In the genomic region with DNA sequence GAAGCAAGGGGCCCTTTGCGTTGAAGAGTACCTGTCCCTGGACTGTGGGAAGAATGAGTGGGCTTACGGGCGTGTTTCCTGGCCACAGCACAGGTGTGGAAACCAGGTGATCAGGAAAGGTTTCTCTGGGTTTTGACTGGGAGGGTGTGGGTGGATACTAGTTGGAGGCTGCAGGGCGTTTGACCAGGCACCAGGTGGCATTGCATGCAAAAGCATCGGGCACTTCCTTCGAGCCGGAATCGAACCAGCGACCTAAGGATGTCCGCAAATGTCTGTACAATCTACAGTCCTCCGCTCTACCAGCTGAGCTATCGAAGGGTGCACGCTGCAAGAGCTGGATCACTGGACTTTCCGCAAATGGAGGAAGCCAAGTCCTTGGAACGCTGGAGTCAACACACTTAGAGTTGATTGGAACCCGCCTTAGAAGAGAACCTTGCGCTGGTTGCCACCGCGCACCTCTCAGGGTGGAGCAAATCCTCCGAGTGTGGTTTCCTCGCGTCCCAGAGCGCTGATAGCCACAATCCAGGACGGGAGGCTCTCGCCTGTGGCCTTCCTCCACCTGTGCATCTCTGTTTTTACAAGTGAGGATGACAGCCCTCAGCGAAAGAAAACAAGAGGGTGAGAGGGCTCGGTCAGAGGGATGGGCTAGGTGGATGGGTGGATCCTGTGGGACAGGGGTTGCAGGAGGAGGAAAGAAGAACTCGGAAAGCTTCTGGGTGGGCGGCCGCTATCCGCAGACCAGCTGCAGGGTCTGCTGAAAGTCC, we compare ENCODE assay signal across 1 cellular context.
A peak's percentile ranks its signal among the peaks of the same experiment; 100 is the strongest.
TF ChIP-seq lines count a peak whose summit lies in the region.

No MANE protein-coding gene starts in this region.

TF ChIP-seq in HEK293, 187 proteins besides CTCF, POLR2A, EP300 and RAD21 (continued from another document):
- TF ChIP-seq ZBTB8A (tag by site-specific recombination; IDR thresholded peaks at IDR 0.05) (peak; percentile 99), ZNF2 (tag by site-specific recombination; IDR thresholded peaks at IDR 0.05) (peak; percentile 92), ZNF561 (tag by site-specific recombination; IDR thresholded peaks at IDR 0.05; ENCODE audit: borderline replicate concordance) (peak; percentile 96), ZNF10 (tag by site-specific recombination; IDR thresholded peaks at IDR 0.05) (peak; percentile 69; the same call in 1 of the 2 replicates), ZNF549 (tag by site-specific recombination; IDR thresholded peaks at IDR 0.05) (no peak), ZNF24 (tag by site-specific recombination; IDR thresholded peaks at IDR 0.05) (peak; percentile 96), ZNF341 (tag by site-specific recombination; IDR thresholded peaks at IDR 0.05; ENCODE audit: low read depth) (peak; percentile 82), KLF9 (tag by site-specific recombination; IDR thresholded peaks at IDR 0.05; ENCODE audit: low read depth) (no peak), REPIN1 (tag by site-specific recombination; IDR thresholded peaks at IDR 0.05; ENCODE audit: low read depth) (peak; percentile 84; the same call in 1 of the 2 replicates), BCL11B (tag by site-specific recombination; IDR thresholded peaks at IDR 0.05; ENCODE audit: low read depth) (no peak), ZBTB48 (tag by site-specific recombination; IDR thresholded peaks at IDR 0.05) (peak; percentile 52), ZNF302 (tag by site-specific recombination; IDR thresholded peaks at IDR 0.05; ENCODE audit: low read depth) (no peak), ZEB2 (tag by site-specific recombination; IDR thresholded peaks at IDR 0.05) (peak; percentile 99), ZNF133 (tag by site-specific recombination; IDR thresholded peaks at IDR 0.05) (no peak), TRIM28 (IDR thresholded peaks at IDR 0.05; ENCODE audit: borderline replicate concordance, low read length) (peak; percentile 95; the same call in 1 of the 2 replicates), KLF7 (tag by site-specific recombination; IDR thresholded peaks at IDR 0.05; ENCODE audit: borderline replicate concordance) (peak; percentile 50; the same call in 1 of the 2 replicates), ZNF600 (tag by site-specific recombination; IDR thresholded peaks at IDR 0.05) (peak; percentile 88), ZNF184 (tag by site-specific recombination; IDR thresholded peaks at IDR 0.05) (peak; percentile 82; the same call in 1 of the 2 replicates), YY1 (tag by site-specific recombination; IDR thresholded peaks at IDR 0.05) (peak; percentile 75), ZNF146 (tag by site-specific recombination; IDR thresholded peaks at IDR 0.05) (peak; percentile 14; the same call in 1 of the 2 replicates), ZNF248 (tag by site-specific recombination; IDR thresholded peaks at IDR 0.05) (no peak), KLF10 (tag by site-specific recombination; IDR thresholded peaks at IDR 0.05) (peak; percentile 71; the same call in 1 of the 2 replicates), ZNF175 (tag by site-specific recombination; IDR thresholded peaks at IDR 0.05) (no peak), ZNF610 (tag by site-specific recombination; IDR thresholded peaks at IDR 0.05; ENCODE audit: borderline replicate concordance) (peak; percentile 75), ZNF629 (tag by site-specific recombination; IDR thresholded peaks at IDR 0.05) (peak; percentile 77; the same call in 1 of the 2 replicates), ZNF501 (tag by site-specific recombination; IDR thresholded peaks at IDR 0.05) (peak; percentile 75; the same call in 1 of the 2 replicates), MYNN (tag by site-specific recombination; IDR thresholded peaks at IDR 0.05; ENCODE audit: borderline replicate concordance) (no peak; the same call in 1 of the 2 replicates), ZBTB1 (tag by site-specific recombination; IDR thresholded peaks at IDR 0.05) (peak; percentile 54; the same call in 1 of the 2 replicates), ZNF785 (tag by site-specific recombination; IDR thresholded peaks at IDR 0.05) (0 out of 2 replicates have a peak, but pooled peaks have one; percentile 47), ZNF214 (tag by site-specific recombination; IDR thresholded peaks at IDR 0.05; ENCODE audit: borderline replicate concordance) (no peak), ZNF677 (tag by site-specific recombination; IDR thresholded peaks at IDR 0.05) (no peak), HOXA7 (CRISPR knock-in tag; IDR thresholded peaks at IDR 0.05; ENCODE audit: borderline replicate concordance) (no peak)
- TF ChIP-seq, protein P1, sequence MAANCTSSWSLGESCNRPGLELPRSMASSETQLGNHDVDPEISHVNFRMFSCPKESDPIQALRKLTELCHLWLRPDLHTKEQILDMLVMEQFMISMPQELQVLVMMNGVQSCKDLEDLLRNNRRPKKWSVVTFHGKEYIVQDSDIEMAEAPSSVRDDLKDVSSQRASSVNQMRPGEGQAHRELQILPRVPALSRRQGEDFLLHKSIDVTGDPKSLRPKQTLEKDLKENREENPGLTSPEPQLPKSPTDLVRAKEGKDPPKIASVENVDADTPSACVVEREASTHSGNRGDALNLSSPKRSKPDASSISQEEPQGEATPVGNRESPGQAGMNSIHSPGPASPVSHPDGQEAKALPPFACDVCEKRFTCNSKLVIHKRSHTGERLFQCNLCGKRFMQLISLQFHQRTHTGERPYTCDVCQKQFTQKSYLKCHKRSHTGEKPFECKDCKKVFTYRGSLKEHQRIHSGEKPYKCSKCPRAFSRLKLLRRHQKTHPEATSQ (tag by site-specific recombination; IDR thresholded peaks at IDR 0.05): 0 out of 2 replicates have a peak, but pooled peaks have one; percentile 39
- TF ChIP-seq, protein P2, sequence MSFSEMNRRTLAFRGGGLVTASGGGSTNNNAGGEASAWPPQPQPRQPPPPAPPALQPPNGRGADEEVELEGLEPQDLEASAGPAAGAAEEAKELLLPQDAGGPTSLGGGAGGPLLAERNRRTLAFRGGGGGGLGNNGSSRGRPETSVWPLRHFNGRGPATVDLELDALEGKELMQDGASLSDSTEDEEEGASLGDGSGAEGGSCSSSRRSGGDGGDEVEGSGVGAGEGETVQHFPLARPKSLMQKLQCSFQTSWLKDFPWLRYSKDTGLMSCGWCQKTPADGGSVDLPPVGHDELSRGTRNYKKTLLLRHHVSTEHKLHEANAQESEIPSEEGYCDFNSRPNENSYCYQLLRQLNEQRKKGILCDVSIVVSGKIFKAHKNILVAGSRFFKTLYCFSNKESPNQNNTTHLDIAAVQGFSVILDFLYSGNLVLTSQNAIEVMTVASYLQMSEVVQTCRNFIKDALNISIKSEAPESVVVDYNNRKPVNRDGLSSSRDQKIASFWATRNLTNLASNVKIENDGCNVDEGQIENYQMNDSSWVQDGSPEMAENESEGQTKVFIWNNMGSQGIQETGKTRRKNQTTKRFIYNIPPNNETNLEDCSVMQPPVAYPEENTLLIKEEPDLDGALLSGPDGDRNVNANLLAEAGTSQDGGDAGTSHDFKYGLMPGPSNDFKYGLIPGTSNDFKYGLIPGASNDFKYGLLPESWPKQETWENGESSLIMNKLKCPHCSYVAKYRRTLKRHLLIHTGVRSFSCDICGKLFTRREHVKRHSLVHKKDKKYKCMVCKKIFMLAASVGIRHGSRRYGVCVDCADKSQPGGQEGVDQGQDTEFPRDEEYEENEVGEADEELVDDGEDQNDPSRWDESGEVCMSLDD (tag by site-specific recombination; IDR thresholded peaks at IDR 0.05): peak; percentile 26; the same call in 1 of the 2 replicates
- TF ChIP-seq, protein P3, sequence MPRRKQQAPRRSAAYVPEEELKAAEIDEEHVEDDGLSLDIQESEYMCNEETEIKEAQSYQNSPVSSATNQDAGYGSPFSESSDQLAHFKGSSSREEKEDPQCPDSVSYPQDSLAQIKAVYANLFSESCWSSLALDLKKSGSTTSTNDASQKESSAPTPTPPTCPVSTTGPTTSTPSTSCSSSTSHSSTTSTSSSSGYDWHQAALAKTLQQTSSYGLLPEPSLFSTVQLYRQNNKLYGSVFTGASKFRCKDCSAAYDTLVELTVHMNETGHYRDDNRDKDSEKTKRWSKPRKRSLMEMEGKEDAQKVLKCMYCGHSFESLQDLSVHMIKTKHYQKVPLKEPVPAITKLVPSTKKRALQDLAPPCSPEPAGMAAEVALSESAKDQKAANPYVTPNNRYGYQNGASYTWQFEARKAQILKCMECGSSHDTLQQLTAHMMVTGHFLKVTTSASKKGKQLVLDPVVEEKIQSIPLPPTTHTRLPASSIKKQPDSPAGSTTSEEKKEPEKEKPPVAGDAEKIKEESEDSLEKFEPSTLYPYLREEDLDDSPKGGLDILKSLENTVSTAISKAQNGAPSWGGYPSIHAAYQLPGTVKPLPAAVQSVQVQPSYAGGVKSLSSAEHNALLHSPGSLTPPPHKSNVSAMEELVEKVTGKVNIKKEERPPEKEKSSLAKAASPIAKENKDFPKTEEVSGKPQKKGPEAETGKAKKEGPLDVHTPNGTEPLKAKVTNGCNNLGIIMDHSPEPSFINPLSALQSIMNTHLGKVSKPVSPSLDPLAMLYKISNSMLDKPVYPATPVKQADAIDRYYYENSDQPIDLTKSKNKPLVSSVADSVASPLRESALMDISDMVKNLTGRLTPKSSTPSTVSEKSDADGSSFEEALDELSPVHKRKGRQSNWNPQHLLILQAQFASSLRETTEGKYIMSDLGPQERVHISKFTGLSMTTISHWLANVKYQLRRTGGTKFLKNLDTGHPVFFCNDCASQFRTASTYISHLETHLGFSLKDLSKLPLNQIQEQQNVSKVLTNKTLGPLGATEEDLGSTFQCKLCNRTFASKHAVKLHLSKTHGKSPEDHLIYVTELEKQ (tag by site-specific recombination; IDR thresholded peaks at IDR 0.05; ENCODE audit: borderline replicate concordance): peak; percentile 61; the same call in 1 of the 2 replicates
- TF ChIP-seq, protein P4, sequence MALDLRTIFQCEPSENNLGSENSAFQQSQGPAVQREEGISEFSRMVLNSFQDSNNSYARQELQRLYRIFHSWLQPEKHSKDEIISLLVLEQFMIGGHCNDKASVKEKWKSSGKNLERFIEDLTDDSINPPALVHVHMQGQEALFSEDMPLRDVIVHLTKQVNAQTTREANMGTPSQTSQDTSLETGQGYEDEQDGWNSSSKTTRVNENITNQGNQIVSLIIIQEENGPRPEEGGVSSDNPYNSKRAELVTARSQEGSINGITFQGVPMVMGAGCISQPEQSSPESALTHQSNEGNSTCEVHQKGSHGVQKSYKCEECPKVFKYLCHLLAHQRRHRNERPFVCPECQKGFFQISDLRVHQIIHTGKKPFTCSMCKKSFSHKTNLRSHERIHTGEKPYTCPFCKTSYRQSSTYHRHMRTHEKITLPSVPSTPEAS (tag by site-specific recombination; IDR thresholded peaks at IDR 0.05): no peak; the same call in 1 of the 2 replicates
- TF ChIP-seq, protein P5, sequence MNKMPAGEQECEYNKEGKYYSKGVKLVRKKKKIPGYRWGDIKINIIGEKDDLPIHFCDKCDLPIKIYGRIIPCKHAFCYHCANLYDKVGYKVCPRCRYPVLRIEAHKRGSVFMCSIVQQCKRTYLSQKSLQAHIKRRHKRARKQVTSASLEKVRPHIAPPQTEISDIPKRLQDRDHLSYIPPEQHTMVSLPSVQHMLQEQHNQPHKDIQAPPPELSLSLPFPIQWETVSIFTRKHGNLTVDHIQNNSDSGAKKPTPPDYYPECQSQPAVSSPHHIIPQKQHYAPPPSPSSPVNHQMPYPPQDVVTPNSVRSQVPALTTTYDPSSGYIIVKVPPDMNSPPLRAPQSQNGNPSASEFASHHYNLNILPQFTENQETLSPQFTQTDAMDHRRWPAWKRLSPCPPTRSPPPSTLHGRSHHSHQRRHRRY (tag by site-specific recombination; IDR thresholded peaks at IDR 0.05): no peak
- TF ChIP-seq, protein P6, sequence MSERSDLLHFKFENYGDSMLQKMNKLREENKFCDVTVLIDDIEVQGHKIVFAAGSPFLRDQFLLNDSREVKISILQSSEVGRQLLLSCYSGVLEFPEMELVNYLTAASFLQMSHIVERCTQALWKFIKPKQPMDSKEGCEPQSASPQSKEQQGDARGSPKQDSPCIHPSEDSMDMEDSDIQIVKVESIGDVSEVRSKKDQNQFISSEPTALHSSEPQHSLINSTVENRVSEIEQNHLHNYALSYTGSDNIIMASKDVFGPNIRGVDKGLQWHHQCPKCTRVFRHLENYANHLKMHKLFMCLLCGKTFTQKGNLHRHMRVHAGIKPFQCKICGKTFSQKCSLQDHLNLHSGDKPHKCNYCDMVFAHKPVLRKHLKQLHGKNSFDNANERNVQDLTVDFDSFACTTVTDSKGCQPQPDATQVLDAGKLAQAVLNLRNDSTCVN (tag by site-specific recombination; optimal IDR thresholded peaks at IDR 0.05): peak; percentile 42
- TF ChIP-seq, protein P7, sequence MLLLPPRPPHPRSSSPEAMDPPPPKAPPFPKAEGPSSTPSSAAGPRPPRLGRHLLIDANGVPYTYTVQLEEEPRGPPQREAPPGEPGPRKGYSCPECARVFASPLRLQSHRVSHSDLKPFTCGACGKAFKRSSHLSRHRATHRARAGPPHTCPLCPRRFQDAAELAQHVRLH (tag by site-specific recombination; IDR thresholded peaks at IDR 0.05): peak; percentile 97
- TF ChIP-seq, protein P8, sequence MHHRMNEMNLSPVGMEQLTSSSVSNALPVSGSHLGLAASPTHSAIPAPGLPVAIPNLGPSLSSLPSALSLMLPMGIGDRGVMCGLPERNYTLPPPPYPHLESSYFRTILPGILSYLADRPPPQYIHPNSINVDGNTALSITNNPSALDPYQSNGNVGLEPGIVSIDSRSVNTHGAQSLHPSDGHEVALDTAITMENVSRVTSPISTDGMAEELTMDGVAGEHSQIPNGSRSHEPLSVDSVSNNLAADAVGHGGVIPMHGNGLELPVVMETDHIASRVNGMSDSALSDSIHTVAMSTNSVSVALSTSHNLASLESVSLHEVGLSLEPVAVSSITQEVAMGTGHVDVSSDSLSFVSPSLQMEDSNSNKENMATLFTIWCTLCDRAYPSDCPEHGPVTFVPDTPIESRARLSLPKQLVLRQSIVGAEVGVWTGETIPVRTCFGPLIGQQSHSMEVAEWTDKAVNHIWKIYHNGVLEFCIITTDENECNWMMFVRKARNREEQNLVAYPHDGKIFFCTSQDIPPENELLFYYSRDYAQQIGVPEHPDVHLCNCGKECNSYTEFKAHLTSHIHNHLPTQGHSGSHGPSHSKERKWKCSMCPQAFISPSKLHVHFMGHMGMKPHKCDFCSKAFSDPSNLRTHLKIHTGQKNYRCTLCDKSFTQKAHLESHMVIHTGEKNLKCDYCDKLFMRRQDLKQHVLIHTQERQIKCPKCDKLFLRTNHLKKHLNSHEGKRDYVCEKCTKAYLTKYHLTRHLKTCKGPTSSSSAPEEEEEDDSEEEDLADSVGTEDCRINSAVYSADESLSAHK (tag by site-specific recombination; IDR thresholded peaks at IDR 0.05): peak; percentile 37; the same call in 1 of the 2 replicates
- TF ChIP-seq, protein P9, sequence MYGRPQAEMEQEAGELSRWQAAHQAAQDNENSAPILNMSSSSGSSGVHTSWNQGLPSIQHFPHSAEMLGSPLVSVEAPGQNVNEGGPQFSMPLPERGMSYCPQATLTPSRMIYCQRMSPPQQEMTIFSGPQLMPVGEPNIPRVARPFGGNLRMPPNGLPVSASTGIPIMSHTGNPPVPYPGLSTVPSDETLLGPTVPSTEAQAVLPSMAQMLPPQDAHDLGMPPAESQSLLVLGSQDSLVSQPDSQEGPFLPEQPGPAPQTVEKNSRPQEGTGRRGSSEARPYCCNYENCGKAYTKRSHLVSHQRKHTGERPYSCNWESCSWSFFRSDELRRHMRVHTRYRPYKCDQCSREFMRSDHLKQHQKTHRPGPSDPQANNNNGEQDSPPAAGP (tag by site-specific recombination; IDR thresholded peaks at IDR 0.05): peak; percentile 95
